22 cellular contexts compared by ENCODE assay signal in the genomic region with DNA sequence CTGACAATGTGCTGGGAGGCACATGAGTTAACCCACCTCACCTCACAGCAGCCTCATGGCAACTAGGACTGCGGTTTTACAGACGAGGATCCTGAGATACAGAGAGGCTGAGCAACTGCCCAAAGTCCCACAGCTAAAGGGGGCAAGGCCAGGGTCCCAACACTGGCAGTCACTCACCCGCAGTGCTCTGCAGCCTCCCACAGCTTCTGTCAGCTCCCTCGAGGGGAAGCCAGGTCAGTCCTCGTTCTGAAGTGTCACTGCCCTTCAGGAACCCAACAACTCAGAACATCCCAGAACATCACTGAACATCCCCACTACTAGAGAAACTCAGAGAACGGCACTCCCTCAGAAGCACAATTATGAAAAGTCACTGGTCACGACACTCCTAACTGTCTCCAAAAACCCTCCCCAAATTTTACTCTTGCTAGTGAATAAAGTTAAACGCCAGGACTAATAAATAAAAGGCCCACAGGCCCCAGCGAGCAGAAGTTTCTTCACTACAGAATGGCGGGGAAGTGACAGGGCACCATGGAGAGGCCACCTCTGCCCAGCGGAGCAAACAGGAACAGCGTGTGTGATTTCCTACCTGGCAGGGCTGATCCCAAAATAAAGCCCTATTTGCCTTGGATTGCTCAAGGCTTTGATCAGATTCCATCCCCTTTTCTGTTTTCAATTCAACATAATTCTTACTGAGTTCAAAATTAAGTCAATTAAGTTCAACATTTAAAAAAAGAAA.
DNase-seq lines count a peak whose midpoint lies in the region; ATAC-seq and TF ChIP-seq lines count a peak whose summit lies in the region.
"Had no signal": no experiment of that assay in that cellular context is flagged by ENCODE, and none has a peak within 500 bp of the region (broad histone marks: within the 10 kb centered on the region; RNA-seq: fewer than 3 reads in every experiment).

No MANE protein-coding gene starts in this region.

- WGBS in esophagus muscularis mucosa: 89% methylated on average over 11 of the region's 12 CpGs
- WGBS in esophagus squamous epithelium, 2 donors: 90 to 91% methylated on average over 10 of the region's 12 CpGs

- H3K4me3 Mint-ChIP-seq in osteocyte (ENCODE audit: unreplicated experiment): no peak overlapping the region
- H3K4me3 Mint-ChIP-seq: CD4-positive, alpha-beta T cell; GM23338; HFFc6; IgD-negative memory B cell had no signal

- H3K9me3 Mint-ChIP-seq in osteocyte (ENCODE audit: unreplicated experiment): no peaks in the 10 kb centered on the region
- H3K9me3 Mint-ChIP-seq: CD4-positive, alpha-beta T cell; GM23338; HFFc6; IgD-negative memory B cell had no signal

- H3K9me3 ChIP-seq in esophagus muscularis mucosa: no peaks in the 10 kb centered on the region
- H3K9me3 ChIP-seq in skeletal muscle tissue (ENCODE audit: control insufficient read depth in 3 of 3, low read length in 3 of 3): no peaks in the 10 kb centered on the region
- no peaks in the 10 kb centered on the region for H3K9me3 ChIP-seq in esophagus squamous epithelium
- H3K9me3 ChIP-seq: BE2C, Caco-2 had no signal

- H3K27me3 Mint-ChIP-seq in osteocyte (ENCODE audit: unreplicated experiment): no peaks in the 10 kb centered on the region
- H3K27me3 Mint-ChIP-seq: CD4-positive, alpha-beta T cell; IgD-negative memory B cell had no signal

- TF ChIP-seq CTCF in VCaP (conservative IDR thresholded peaks at IDR 0.05) (no peak), esophagus muscularis mucosa (IDR thresholded peaks at IDR 0.05) (no peak), osteocyte (IDR thresholded peaks at IDR 0.05) (no peak), esophagus squamous epithelium (IDR thresholded peaks at IDR 0.05) (no peak)

- H3K36me3 Mint-ChIP-seq in osteocyte (ENCODE audit: unreplicated experiment): no peaks in the 10 kb centered on the region
- H3K36me3 Mint-ChIP-seq: IgD-negative memory B cell had no signal

- H3K27me3 ChIP-seq in esophagus muscularis mucosa: no peaks in the 10 kb centered on the region
- H3K27me3 ChIP-seq in skeletal muscle tissue (ENCODE audit: control insufficient read depth in 3 of 3, insufficient read depth in 3 of 3, low read length in 3 of 3): no peaks in the 10 kb centered on the region
- no peaks in the 10 kb centered on the region for H3K27me3 ChIP-seq in esophagus squamous epithelium
- H3K27me3 ChIP-seq: BE2C had no signal

- no peak overlapping the region for H3K4me3 ChIP-seq in esophagus muscularis mucosa
- H3K4me3 ChIP-seq in skeletal muscle tissue (ENCODE audit: low read length in 3 of 3): no peak overlapping the region
- no peak overlapping the region for H3K4me3 ChIP-seq in esophagus squamous epithelium
- H3K4me3 ChIP-seq: GM23338 had no signal

- no peak overlapping the region for H3K27ac Mint-ChIP-seq in osteocyte (ENCODE audit: unreplicated experiment)
- H3K27ac Mint-ChIP-seq: CD4-positive, alpha-beta T cell; GM23338; HFFc6; IgD-negative memory B cell had no signal

- no peak for ATAC-seq in HG02973 (IDR thresholded peaks at IDR 0.05; ENCODE audit: unreplicated experiment)
- ATAC-seq: GM23338, HCT116 had no signal

- peak overlapping the region in 1 of 3 donors; percentile 23 for H3K9ac ChIP-seq in skeletal muscle tissue (ENCODE audit: low read depth in 1 of 3, low read length in 3 of 3)

- H3K4me1 ChIP-seq in esophagus muscularis mucosa (peaks cover 15 to 47% (median 31%) of the 10 kb centered on the region in 4 donors), skeletal muscle tissue (ENCODE audit: control insufficient read depth in 3 of 3, insufficient read depth in 3 of 3, low read length in 3 of 3) (peaks cover 28 to 45% (median 35%) of the 10 kb centered on the region in 3 donors), esophagus squamous epithelium (peaks cover 0 to 22% (median 4%) of the 10 kb centered on the region in 3 donors)
- H3K4me1 ChIP-seq: Caco-2 had no signal

- intact Hi-C loops in esophagus muscularis mucosa (cut with DNase I): no loop called here
- intact Hi-C loops in esophagus squamous epithelium (cut with DNase I): no loop called here

- TF ChIP-seq EP300 in esophagus muscularis mucosa (IDR thresholded peaks at IDR 0.05): no peak

- H3K4me1 Mint-ChIP-seq in osteocyte (ENCODE audit: unreplicated experiment): peaks cover 7% of the 10 kb centered on the region
- H3K4me1 Mint-ChIP-seq: IgD-negative memory B cell had no signal

- H3K27ac ChIP-seq in VCaP (peak overlapping the region; percentile 46; the same call in 1 of the 2 replicates), esophagus muscularis mucosa (replicated peaks in 1 of 4) (peak overlapping the region in 1 of 4 donors; percentile 6), skeletal muscle tissue (ENCODE audit: low read depth, low read length) (peak overlapping the region; percentile 93), esophagus squamous epithelium (no peak overlapping the region)

- no peak for TF ChIP-seq POLR2A in esophagus muscularis mucosa (IDR thresholded peaks at IDR 0.05; ENCODE audit: low read depth)
- no peak for TF ChIP-seq POLR2A in esophagus squamous epithelium (IDR thresholded peaks at IDR 0.05)

- H3K36me3 ChIP-seq in esophagus muscularis mucosa (peaks cover 0 to 4% (median 2%) of the 10 kb centered on the region in 4 donors), skeletal muscle tissue (ENCODE audit: control insufficient read depth in 3 of 3, insufficient read depth in 3 of 3, low read length in 3 of 3) (no peaks in the 10 kb centered on the region), esophagus squamous epithelium (no peaks in the 10 kb centered on the region)
- H3K36me3 ChIP-seq: BE2C had no signal

- DNase-seq in esophagus muscularis mucosa (ENCODE audit: extremely low spot score): peak; percentile 60
- peak; percentile 73 for DNase-seq in osteocyte (ENCODE audit: extremely low spot score, unreplicated experiment)
- no peak for DNase-seq in esophagus squamous epithelium (lab: John Stamatoyannopoulos, UW)
- no peak for DNase-seq in SIG-M5 treated with dmso at 0.1 percent for 504 hours (lab: John Stamatoyannopoulos, UW; ENCODE audit: unreplicated experiment)
- DNase-seq in GM19238 (ENCODE audit: insufficient read length, low spot score): no peak
- DNase-seq: ACHN; BE2C; C1 segment of cervical spinal cord; Caco-2; CD4-positive, alpha-beta T cell; DMS153; DMS79; GDM1; H7; HFFc6; KBM-7 had no signal

Comparison
In these comparisons a context has a peak if more than half of its experiments do, and no peak if none do; other contexts are left out.
1. H3K27ac ChIP-seq: peak in VCaP (single experiment) and skeletal muscle tissue (single experiment); none in esophagus squamous epithelium (0 of 4).
2. DNase-seq: peak in esophagus muscularis mucosa (single experiment) and osteocyte (single experiment); none in esophagus squamous epithelium (single experiment), SIG-M5 treated with dmso at 0.1 percent for 504 hours (single experiment) and GM19238 (single experiment).